In the genomic region with DNA sequence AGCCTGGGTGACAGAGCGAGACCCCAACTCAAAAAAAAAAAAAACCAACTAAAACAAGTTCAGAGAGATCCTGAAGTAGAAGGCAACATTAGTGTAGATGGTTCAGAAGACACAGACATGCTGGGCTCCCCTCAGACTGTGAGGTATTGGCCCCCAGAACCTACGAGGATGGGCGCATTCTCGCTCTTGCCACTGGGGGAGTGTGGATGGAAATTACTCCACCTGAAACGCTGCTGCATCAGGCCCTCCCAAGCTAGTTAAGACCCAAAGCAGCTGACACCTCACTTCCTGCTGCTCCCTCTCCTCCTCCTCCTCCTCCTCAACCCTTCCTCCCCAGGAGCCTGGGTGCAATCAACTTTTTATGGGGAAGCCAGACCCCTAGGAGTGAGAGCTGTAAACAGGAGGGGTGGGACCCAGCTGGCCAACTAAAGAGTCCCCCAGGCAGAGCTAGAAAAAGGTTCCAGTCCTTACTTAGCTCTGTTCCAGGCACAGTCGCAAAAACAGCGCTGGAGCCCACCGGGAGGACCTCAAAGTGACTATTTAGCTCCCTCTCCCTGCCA, we compare ENCODE assay signal across 14 cellular contexts. TPM values are rescaled to one million over a fixed set of nuclear protein-coding genes. Genes with fewer than 3 reads are reported as not detected.
DNase-seq lines count a peak whose midpoint lies in the region; FAIRE-seq and TF ChIP-seq lines count a peak whose summit lies in the region.
"Had no signal": no experiment of that assay in that cellular context is flagged by ENCODE, and none has a peak within 500 bp of the region (broad histone marks: within the 10 kb centered on the region; RNA-seq: fewer than 3 reads in every experiment).

No MANE protein-coding gene starts in this region.

- H3K4me3 Mint-ChIP-seq in activated naive CD4-positive, alpha-beta T cell treated with anti-CD3 and anti-CD28 coated beads for 36 hours: no peak overlapping the region
- H3K4me3 Mint-ChIP-seq: memory B cell, T-helper 17 cell had no signal

- no peaks in the 10 kb centered on the region for H3K23me2 ChIP-seq in H1 (ENCODE audit: low read depth, low read length)

- no peak overlapping the region for H3K23ac ChIP-seq in H1 (ENCODE audit: insufficient read length)

- TF ChIP-seq RAD21 in H1 (IDR thresholded peaks at IDR 0.05 in 1 of 2, conservative IDR thresholded peaks at IDR 0.05 in 1 of 2; ENCODE audit: low read depth in 2 of 2, low read length in 2 of 2): peak; percentile 37 to 47

- H2AFZ ChIP-seq in MM.1S (ENCODE audit: low read length): no peak overlapping the region
- no peak overlapping the region for H2AFZ ChIP-seq in H1 (ENCODE audit: low read length)

- no peak overlapping the region for H2BK5ac ChIP-seq in H1 (ENCODE audit: low read depth, low read length)

- no peak overlapping the region for H2BK120ac ChIP-seq in H1 (replicated peaks; ENCODE audit: low read depth, low read length)

- H3K27me3 ChIP-seq in MM.1S (replicated peaks; ENCODE audit: insufficient read depth, low read length): no peaks in the 10 kb centered on the region
- peaks cover 0 to 6% (median 2%) of the 10 kb centered on the region in 4 experiments; a peak in 2 of 7 replicates for H3K27me3 ChIP-seq in H1 (replicated peaks in 1 of 4; ENCODE audit: control insufficient read depth in 3 of 4, extremely low read depth in 1 of 4, insufficient read depth in 3 of 4, low read length in 3 of 4)
- H3K27me3 ChIP-seq: esophagus muscularis mucosa, spleen had no signal

- H3K4me3 ChIP-seq in MM.1S (ENCODE audit: low read length) (no peak overlapping the region), H1 (ENCODE audit: extremely low read depth in 1 of 4, insufficient read depth in 2 of 4, low read depth in 3 of 4, low read length in 4 of 4) (no peak overlapping the region)
- H3K4me3 ChIP-seq: esophagus muscularis mucosa, spleen had no signal

- H3K79me2 ChIP-seq in MM.1S (ENCODE audit: low read length) (no peaks in the 10 kb centered on the region), H1 (ENCODE audit: control insufficient read depth in 1 of 2, insufficient read depth in 2 of 2, low read length in 2 of 2) (no peaks in the 10 kb centered on the region)

- peaks cover 17% of the 10 kb centered on the region for H3K4me1 Mint-ChIP-seq in activated naive CD4-positive, alpha-beta T cell treated with anti-CD3 and anti-CD28 coated beads for 36 hours (ENCODE audit: low read depth)

- H3K56ac ChIP-seq in H1 (replicated peaks; ENCODE audit: insufficient read length, low read depth, low read length): no peak overlapping the region

- H3K27ac ChIP-seq in MM.1S (ENCODE audit: low read length): no peak overlapping the region
- no peak overlapping the region for H3K27ac ChIP-seq in H1 (ENCODE audit: low read depth, low read length)
- H3K27ac ChIP-seq: esophagus muscularis mucosa, spleen had no signal

- H3K36me3 Mint-ChIP-seq in activated naive CD4-positive, alpha-beta T cell treated with anti-CD3 and anti-CD28 coated beads for 36 hours (ENCODE audit: low read depth): no peaks in the 10 kb centered on the region
- H3K36me3 Mint-ChIP-seq: activated naive CD4-positive, alpha-beta T cell treated with anti-CD3 and anti-CD28 coated beads, Interleukin-2, amount 50 U/mL, for 72 hours; memory B cell had no signal

- H3K18ac ChIP-seq in H1 (ENCODE audit: extremely low read depth, low read length): 0 out of 2 replicates have a peak overlapping the region, but pooled peaks have one; percentile 71

- TF ChIP-seq EP300 in H1 (IDR thresholded peaks at IDR 0.05; ENCODE audit: borderline replicate concordance in 1 of 2, low read depth in 2 of 2, low read length in 2 of 2): no peak

- FAIRE-seq in H1 (lab: Jason Lieb, UNC): peak; percentile 36

- H2BK15ac ChIP-seq in H1 (ENCODE audit: low read length): no peak overlapping the region

- CTCF ChIA-PET in activated naive CD4-positive, alpha-beta T cell treated with anti-CD3 and anti-CD28 coated beads for 36 hours (lab: Charles Lee): interaction anchor here (0.6 to 3.4 kb wide), 15 partner anchors 8 to 540 kb away, joined by 3 to 26 read pairs (median 3); no protein-coding TSS in a partner anchor
- CTCF ChIA-PET in H1 (lab: Charles Lee; ENCODE audit: partially characterized antibody): interaction anchor here (0.6 to 5.6 kb wide), 47 partner anchors 9 to 427 kb away, joined by 3 to 52 read pairs (median 5); no protein-coding TSS in a partner anchor

- WGBS in H1 (ENCODE audit: extremely low coverage in 1 of 2, insufficient coverage in 1 of 2, insufficient read length in 1 of 2, insufficient replicate concordance in 2 of 2, low coverage in 1 of 2, low lambda C conversion rate in 2 of 2, missing lambda C conversion rate in 1 of 2), 2 experiments: 70% methylated on average over 8 of the region's 8 CpGs; no CpG with 5 or more reads in 1 of the 2 experiments

- H2BK20ac ChIP-seq in H1 (ENCODE audit: low read length): no peak overlapping the region

- TF ChIP-seq POLR2A in H1 (IDR thresholded peaks at IDR 0.05; ENCODE audit: control extremely low read depth in 1 of 2, low read depth in 2 of 2, low read length in 2 of 2): no peak

- TF ChIP-seq CTCF in MM.1S (IDR thresholded peaks at IDR 0.05; ENCODE audit: low read length) (peak; percentile 31), H1 (IDR thresholded peaks at IDR 0.05; ENCODE audit: control extremely low read depth in 1 of 3, insufficient read depth in 1 of 3, low read depth in 1 of 3, low read length in 3 of 3) (peak; percentile 48 to 75 (median 69))

- intact Hi-C loops in activated naive CD4-positive, alpha-beta T cell treated with anti-CD3 and anti-CD28 coated beads for 36 hours (cut with micrococcal nuclease): no loop called here

- H3K9ac ChIP-seq in MM.1S (ENCODE audit: low read length) (no peak overlapping the region), H1 (replicated peaks in 1 of 4; ENCODE audit: extremely low read depth in 1 of 4, low read depth in 3 of 4, low read length in 3 of 4) (no peak overlapping the region)

- no peaks in the 10 kb centered on the region for H3K9me3 Mint-ChIP-seq in activated naive CD4-positive, alpha-beta T cell treated with anti-CD3 and anti-CD28 coated beads for 36 hours
- H3K9me3 Mint-ChIP-seq: activated naive CD4-positive, alpha-beta T cell treated with anti-CD3 and anti-CD28 coated beads, Interleukin-2, amount 50 U/mL, for 72 hours; memory B cell had no signal

- H3K27ac Mint-ChIP-seq in activated naive CD4-positive, alpha-beta T cell treated with anti-CD3 and anti-CD28 coated beads for 36 hours: no peak overlapping the region
- H3K27ac Mint-ChIP-seq: activated naive CD4-positive, alpha-beta T cell treated with anti-CD3 and anti-CD28 coated beads, Interleukin-2, amount 50 U/mL, for 72 hours; memory B cell; T-helper 17 cell had no signal

- H3K4me2 ChIP-seq in MM.1S (ENCODE audit: low read depth, low read length) (no peak overlapping the region), H1 (ENCODE audit: insufficient read depth in 1 of 2, low read depth in 2 of 2, low read length in 2 of 2) (no peak overlapping the region)

- H3K4ac ChIP-seq in H1 (replicated peaks; ENCODE audit: insufficient read length, low read depth, low read length): no peak overlapping the region

- no peak overlapping the region for H4K91ac ChIP-seq in H1 (replicated peaks; ENCODE audit: insufficient read length, low read length)

- no peaks in the 10 kb centered on the region; the same call in 1 of the 2 replicates for H3F3A ChIP-seq in MM.1S (ENCODE audit: insufficient read depth, low read length)

- H4K8ac ChIP-seq in H1 (ENCODE audit: extremely low read depth, insufficient read depth, low read length): no peak overlapping the region

- H3K79me1 ChIP-seq in H1 (ENCODE audit: low read depth, low read length): no peaks in the 10 kb centered on the region

- POLR2A ChIA-PET in H1 (lab: Charles Lee; ENCODE audit: partially characterized antibody): interaction anchor here (0.6 to 1.5 kb wide), 4 partner anchors 9 to 488 kb away, joined by 3 to 4 read pairs (median 4); no protein-coding TSS in a partner anchor

- H4K5ac ChIP-seq in H1 (ENCODE audit: insufficient read length, low read depth, low read length): no peak overlapping the region

- H4K20me1 ChIP-seq in MM.1S (ENCODE audit: insufficient read depth, low read length) (no peaks in the 10 kb centered on the region), H1 (replicated peaks in 1 of 2; ENCODE audit: control insufficient read depth in 1 of 2, insufficient read depth in 2 of 2, low read length in 2 of 2) (no peaks in the 10 kb centered on the region)

- peaks cover 2% of the 10 kb centered on the region for H3K27me3 Mint-ChIP-seq in activated naive CD4-positive, alpha-beta T cell treated with anti-CD3 and anti-CD28 coated beads for 36 hours (ENCODE audit: low read depth)

- H3K36me3 ChIP-seq in MM.1S (replicated peaks; ENCODE audit: insufficient read depth, low read length): no peaks in the 10 kb centered on the region
- no peaks in the 10 kb centered on the region for H3K36me3 ChIP-seq in H1 (ENCODE audit: control insufficient read depth in 2 of 4, insufficient read depth in 4 of 4, low read length in 3 of 4)
- H3K36me3 ChIP-seq: esophagus muscularis mucosa, spleen had no signal

- H3K9me3 ChIP-seq in MM.1S (replicated peaks; ENCODE audit: insufficient read depth, low read length) (no peaks in the 10 kb centered on the region), H1 (ENCODE audit: insufficient read depth in 2 of 2, low read depth in 1 of 2, low read length in 1 of 2) (no peaks in the 10 kb centered on the region)
- H3K9me3 ChIP-seq: esophagus muscularis mucosa, spleen had no signal

- H3K4me1 ChIP-seq in MM.1S (ENCODE audit: low read length) (peaks cover 15% of the 10 kb centered on the region), H1 (replicated peaks in 1 of 4; ENCODE audit: control insufficient read depth in 3 of 4, insufficient read depth in 4 of 4, low read length in 3 of 4) (peaks cover 0 to 4% (median 2%) of the 10 kb centered on the region in 4 experiments; a peak in 5 of 7 replicates)

- H3K9me2 ChIP-seq in MM.1S (replicated peaks; ENCODE audit: insufficient read depth, low read length): no peaks in the 10 kb centered on the region

- no peak overlapping the region for H2AK5ac ChIP-seq in H1 (ENCODE audit: low read depth, low read length)

- no peak overlapping the region for H2BK12ac ChIP-seq in H1 (ENCODE audit: low read depth, low read length)

- peak; percentile 29 for DNase-seq in activated naive CD4-positive, alpha-beta T cell treated with anti-CD3 and anti-CD28 coated beads for 36 hours
- DNase-seq in activated naive CD4-positive, alpha-beta T cell (lab: John Stamatoyannopoulos, UW): no peak
- DNase-seq in MM.1S: no peak
- DNase-seq in H1 (ENCODE audit: low read depth in 1 of 2, low spot score in 2 of 2): peak in 1 of 2 experiments; percentile 69
- DNase-seq in stimulated activated CD8-positive, alpha-beta memory T cell treated with anti-CD3 and anti-CD28 coated beads, Interleukin-4, amount 100 ng/mL, for 48 hours: peak; percentile 54
- DNase-seq in HuH-7 (ENCODE audit: low spot score): no peak
- DNase-seq in activated effector memory CD4-positive, alpha-beta T cell treated with anti-CD3 and anti-CD28 coated beads, Interleukin-2, amount 50 U/mL, for 16 hours: no peak
- DNase-seq in superior temporal gyrus (ENCODE audit: extremely low spot score): no peak
- DNase-seq: NCI-H510A, spleen, T-helper 17 cell had no signal

- no peak overlapping the region for H3K14ac ChIP-seq in H1 (ENCODE audit: insufficient read length)

RNA-seq across cellular contexts. Expression of a gene that starts 7.4 kb away (rescaled TPM):
- 1 to 10 TPM; 7.8 to 8.5 TPM for total RNA-seq in activated naive CD4-positive, alpha-beta T cell treated with anti-CD3 and anti-CD28 coated beads for 36 hours
- total RNA-seq in H1 (2021; fragmentation: NEBNext Ultra II Directional; extraction: Animal tissue kit (Norgen Biotek cat#: 25700)): 15.3 and 16.3 TPM in 2 replicates
- 5.4 and 7.9 TPM in 2 replicates for polyA plus RNA-seq in H1 (2011; rRNA removed)
- polyA plus RNA-seq in H1 (2011; cell fraction: cytosol; rRNA removed): 8.8 TPM
- polyA plus RNA-seq in H1 (2011; cell fraction: nucleus; rRNA removed): 18.7 TPM
- 7.5 to 10.9 TPM (median 9.6 TPM) in 4 replicates for polyA plus RNA-seq in H1 (2012, experiment 1 of 2)
- polyA plus RNA-seq in H1 (2012, experiment 2 of 2): 5.7 TPM
- 6.2 TPM for polyA plus RNA-seq in H1 (2013, experiment 1 of 2)
- 6.0 TPM for polyA plus RNA-seq in H1 (2013, experiment 2 of 2)
- polyA minus RNA-seq in H1 (2011; rRNA and poly(A)+ RNA removed): 5.6 TPM in 2 replicates
- 7.1 TPM for polyA minus RNA-seq in H1 (2011; cell fraction: cytosol; rRNA and poly(A)+ RNA removed)
- 4.9 TPM for polyA minus RNA-seq in H1 (2011; cell fraction: nucleus; rRNA and poly(A)+ RNA removed)

Comparison
In these comparisons a context has a peak if more than half of its experiments do, and no peak if none do; other contexts are left out.
1. DNase-seq: peak in activated naive CD4-positive, alpha-beta T cell treated with anti-CD3 and anti-CD28 coated beads for 36 hours (single experiment) and stimulated activated CD8-positive, alpha-beta memory T cell treated with anti-CD3 and anti-CD28 coated beads, Interleukin-4, amount 100 ng/mL, for 48 hours (single experiment); none in activated naive CD4-positive, alpha-beta T cell (0 of 4), MM.1S (single experiment), HuH-7 (single experiment), activated effector memory CD4-positive, alpha-beta T cell treated with anti-CD3 and anti-CD28 coated beads, Interleukin-2, amount 50 U/mL, for 16 hours (single experiment) and superior temporal gyrus (single experiment).